In genomic region chr1:207234690-207235089, GRCh38 we compare ENCODE assay signal across 1 cellular context.
TF ChIP-seq lines count a peak whose summit lies in the region.

No MANE protein-coding gene starts in this region.

TF ChIP-seq in SK-N-SH, 30 proteins besides CTCF, POLR2A, EP300 and RAD21 (continued from another document):
- no peak for TF ChIP-seq PBX3 (IDR thresholded peaks at IDR 0.05)
- no peak for TF ChIP-seq USF2 (IDR thresholded peaks at IDR 0.05; ENCODE audit: borderline replicate concordance, low read depth, low read length)
- TF ChIP-seq SMC3 (IDR thresholded peaks at IDR 0.05; ENCODE audit: low read depth, low read length) = no peak
- TF ChIP-seq MEF2A (IDR thresholded peaks at IDR 0.05; ENCODE audit: borderline replicate concordance, low read depth) = no peak
- no peak for TF ChIP-seq RCOR1 (IDR thresholded peaks at IDR 0.05; ENCODE audit: low read length)
- TF ChIP-seq MAX (IDR thresholded peaks at IDR 0.05; ENCODE audit: low read depth) = no peak
- TF ChIP-seq FOXJ3 (CRISPR knock-in tag; IDR thresholded peaks at IDR 0.05) = no peak
- no peak for TF ChIP-seq IRF3 (IDR thresholded peaks at IDR 0.05; ENCODE audit: low read depth, low read length)
- no peak for TF ChIP-seq REST (IDR thresholded peaks at IDR 0.05; ENCODE audit: low read depth, low read length)
- TF ChIP-seq RXRA (IDR thresholded peaks at IDR 0.05; ENCODE audit: borderline replicate concordance, low read depth) = no peak
